Comparison of ENCODE assay signal across 21 cellular contexts in the genomic region with DNA sequence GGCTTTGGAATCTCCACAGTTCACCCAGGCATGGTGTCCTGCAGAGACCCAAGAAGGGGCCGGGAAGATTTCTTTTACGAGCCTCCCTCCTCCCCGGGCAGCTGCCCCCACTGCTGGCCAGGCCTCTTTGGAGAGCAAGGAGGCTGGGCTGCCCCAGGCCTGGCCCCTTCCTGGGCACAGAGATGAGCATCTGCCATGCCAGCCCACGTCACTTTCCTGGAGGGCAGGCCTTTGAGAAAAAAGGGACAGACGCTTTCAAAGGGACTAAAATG.
"Had no signal": no experiment of that assay in that cellular context is flagged by ENCODE, and none has a peak within 500 bp of the region (broad histone marks: within the 10 kb centered on the region; RNA-seq: fewer than 3 reads in every experiment).

No MANE protein-coding gene starts in this region.

- H3K27me3 ChIP-seq: right lobe of liver had no signal

- H3K4me3 ChIP-seq: coronary artery, heart right ventricle, left ventricle myocardium inferior, lung, prostate gland, right lobe of liver, stomach had no signal

- H3K36me3 Mint-ChIP-seq: naive B cell had no signal

- H3K4me1 ChIP-seq: heart right ventricle, left ventricle myocardium inferior, parathyroid adenoma, prostate gland, right lobe of liver, stomach had no signal

- H3K27ac ChIP-seq: coronary artery, heart right ventricle, left ventricle myocardium inferior, parathyroid adenoma, prostate gland, right lobe of liver, stomach had no signal

- ATAC-seq: heart right ventricle, right lobe of liver had no signal

- DNase-seq: caudate nucleus; effector CD8-positive, alpha-beta T cell; foreskin melanocyte; heart right ventricle; hypothalamus; mesenchymal stem cell; naive B cell; occipital lobe; retina; stimulated activated CD4-positive, alpha-beta T cell treated with anti-CD3 and anti-CD28 coated beads, Interleukin-2, amount 100 ng/mL, for 24 hours; stimulated activated naive CD4-positive, alpha-beta T cell; stomach; substantia nigra; trophoblast cell had no signal

- H3K9me3 Mint-ChIP-seq: naive B cell, neural crest cell had no signal

- H3K27ac Mint-ChIP-seq: naive B cell had no signal

- H3K9me3 ChIP-seq: heart right ventricle, left ventricle myocardium inferior, prostate gland, right lobe of liver, stomach had no signal

- H3K4me1 Mint-ChIP-seq: naive B cell, neural crest cell had no signal

- H3K4me3 Mint-ChIP-seq: naive B cell, neural crest cell had no signal

- H3K36me3 ChIP-seq: heart right ventricle, left ventricle myocardium inferior, prostate gland, right lobe of liver, stomach had no signal
